ENCODE assay signal across 1 cellular context in the genomic region with DNA sequence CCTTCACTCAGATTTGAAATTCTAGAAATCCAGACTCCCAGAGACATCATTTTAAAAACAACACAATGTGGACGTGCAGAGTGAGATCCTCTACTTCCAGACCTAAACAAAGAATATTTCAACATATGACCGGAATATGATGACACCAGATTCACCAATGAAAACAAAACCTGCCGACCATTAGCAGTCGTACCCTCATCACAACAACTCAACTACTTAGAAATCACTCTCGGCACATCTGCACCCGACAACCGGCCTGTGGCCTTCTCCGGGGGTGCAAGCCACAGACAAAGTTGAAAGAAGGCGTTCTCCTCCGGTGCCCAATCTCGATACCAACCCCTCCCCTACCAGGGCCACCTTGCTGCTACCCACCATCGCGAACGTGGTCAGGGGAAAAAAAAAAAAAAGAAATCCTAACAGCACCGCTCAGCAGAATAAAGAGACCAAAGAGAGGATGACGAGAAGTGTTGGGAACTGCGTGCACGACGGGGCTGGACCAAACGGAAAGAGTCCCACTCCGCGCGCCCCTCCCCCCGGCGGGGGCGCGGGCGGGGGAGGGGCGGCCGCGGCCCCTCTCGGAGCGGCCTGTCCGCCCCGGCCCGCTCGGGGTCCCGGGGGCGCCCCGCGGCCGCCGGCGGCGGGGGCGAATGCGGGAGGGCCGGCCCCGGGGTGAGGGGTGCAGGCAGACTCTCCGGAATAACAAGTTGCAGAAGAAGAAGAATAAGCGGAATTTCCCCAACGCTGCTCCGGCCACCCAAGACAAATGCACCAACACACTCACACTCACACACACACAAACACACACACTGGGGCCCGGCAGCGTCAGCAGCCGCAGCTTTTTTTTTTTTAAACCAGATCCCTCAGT.
TF ChIP-seq lines count a peak whose summit lies in the region.

No MANE protein-coding gene starts in this region.

TF ChIP-seq in HepG2, 621 proteins besides CTCF, POLR2A, EP300 and RAD21 (continued from another document and continues in another):
- TF ChIP-seq, protein P1, sequence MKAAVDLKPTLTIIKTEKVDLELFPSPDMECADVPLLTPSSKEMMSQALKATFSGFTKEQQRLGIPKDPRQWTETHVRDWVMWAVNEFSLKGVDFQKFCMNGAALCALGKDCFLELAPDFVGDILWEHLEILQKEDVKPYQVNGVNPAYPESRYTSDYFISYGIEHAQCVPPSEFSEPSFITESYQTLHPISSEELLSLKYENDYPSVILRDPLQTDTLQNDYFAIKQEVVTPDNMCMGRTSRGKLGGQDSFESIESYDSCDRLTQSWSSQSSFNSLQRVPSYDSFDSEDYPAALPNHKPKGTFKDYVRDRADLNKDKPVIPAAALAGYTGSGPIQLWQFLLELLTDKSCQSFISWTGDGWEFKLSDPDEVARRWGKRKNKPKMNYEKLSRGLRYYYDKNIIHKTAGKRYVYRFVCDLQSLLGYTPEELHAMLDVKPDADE (CRISPR knock-in tag; IDR thresholded peaks at IDR 0.05): no peak
- TF ChIP-seq, protein P2, sequence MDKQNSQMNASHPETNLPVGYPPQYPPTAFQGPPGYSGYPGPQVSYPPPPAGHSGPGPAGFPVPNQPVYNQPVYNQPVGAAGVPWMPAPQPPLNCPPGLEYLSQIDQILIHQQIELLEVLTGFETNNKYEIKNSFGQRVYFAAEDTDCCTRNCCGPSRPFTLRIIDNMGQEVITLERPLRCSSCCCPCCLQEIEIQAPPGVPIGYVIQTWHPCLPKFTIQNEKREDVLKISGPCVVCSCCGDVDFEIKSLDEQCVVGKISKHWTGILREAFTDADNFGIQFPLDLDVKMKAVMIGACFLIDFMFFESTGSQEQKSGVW (CRISPR knock-in tag; IDR thresholded peaks at IDR 0.05; ENCODE audit: borderline replicate concordance): no peak
- no peak for TF ChIP-seq RFX5 (IDR thresholded peaks at IDR 0.05; ENCODE audit: low read depth, low read length)
- TF ChIP-seq, protein P3, sequence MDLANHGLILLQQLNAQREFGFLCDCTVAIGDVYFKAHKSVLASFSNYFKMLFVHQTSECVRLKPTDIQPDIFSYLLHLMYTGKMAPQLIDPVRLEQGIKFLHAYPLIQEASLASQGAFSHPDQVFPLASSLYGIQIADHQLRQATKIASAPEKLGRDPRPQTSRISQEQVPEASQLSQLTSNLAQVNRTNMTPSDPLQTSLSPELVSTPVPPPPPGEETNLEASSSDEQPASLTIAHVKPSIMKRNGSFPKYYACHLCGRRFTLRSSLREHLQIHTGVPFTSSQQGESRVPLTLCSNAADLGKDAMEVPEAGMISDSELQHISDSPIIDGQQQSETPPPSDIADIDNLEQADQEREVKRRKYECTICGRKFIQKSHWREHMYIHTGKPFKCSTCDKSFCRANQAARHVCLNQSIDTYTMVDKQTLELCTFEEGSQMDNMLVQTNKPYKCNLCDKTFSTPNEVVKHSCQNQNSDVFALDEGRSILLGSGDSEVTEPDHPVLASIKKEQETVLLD (CRISPR knock-in tag; IDR thresholded peaks at IDR 0.05; ENCODE audit: low read depth): no peak
- no peak for TF ChIP-seq HMGA1 (CRISPR knock-in tag; conservative IDR thresholded peaks at IDR 0.05)
- TF ChIP-seq PRPF4 (IDR thresholded peaks at IDR 0.05; ENCODE audit: low read depth, low read length, poor library complexity, severe bottlenecking): peak; percentile 96
- TF ChIP-seq FOSL1 (CRISPR knock-in tag; IDR thresholded peaks at IDR 0.05; ENCODE audit: borderline replicate concordance): no peak
- no peak for TF ChIP-seq MTF1 (CRISPR knock-in tag; IDR thresholded peaks at IDR 0.05)
- TF ChIP-seq ZNF350 (CRISPR knock-in tag; IDR thresholded peaks at IDR 0.05; ENCODE audit: borderline replicate concordance, low read depth): peak; percentile 53; the same call in 1 of the 2 replicates
- TF ChIP-seq MLLT10 (CRISPR knock-in tag; IDR thresholded peaks at IDR 0.05): no peak
- no peak for TF ChIP-seq CBX1 (IDR thresholded peaks at IDR 0.05; ENCODE audit: low read depth)
- TF ChIP-seq ZFAT (CRISPR knock-in tag; conservative IDR thresholded peaks at IDR 0.05): no peak
- no peak for TF ChIP-seq NKX3-1 (CRISPR knock-in tag; IDR thresholded peaks at IDR 0.05)
- peak; percentile 64 for TF ChIP-seq ZFX (CRISPR knock-in tag; IDR thresholded peaks at IDR 0.05; ENCODE audit: low read depth)
- no peak for TF ChIP-seq SNAPC2 (CRISPR knock-in tag; IDR thresholded peaks at IDR 0.05)
- no peak for TF ChIP-seq ZNF282 (IDR thresholded peaks at IDR 0.05; ENCODE audit: partially characterized antibody)
- TF ChIP-seq, protein P4, sequence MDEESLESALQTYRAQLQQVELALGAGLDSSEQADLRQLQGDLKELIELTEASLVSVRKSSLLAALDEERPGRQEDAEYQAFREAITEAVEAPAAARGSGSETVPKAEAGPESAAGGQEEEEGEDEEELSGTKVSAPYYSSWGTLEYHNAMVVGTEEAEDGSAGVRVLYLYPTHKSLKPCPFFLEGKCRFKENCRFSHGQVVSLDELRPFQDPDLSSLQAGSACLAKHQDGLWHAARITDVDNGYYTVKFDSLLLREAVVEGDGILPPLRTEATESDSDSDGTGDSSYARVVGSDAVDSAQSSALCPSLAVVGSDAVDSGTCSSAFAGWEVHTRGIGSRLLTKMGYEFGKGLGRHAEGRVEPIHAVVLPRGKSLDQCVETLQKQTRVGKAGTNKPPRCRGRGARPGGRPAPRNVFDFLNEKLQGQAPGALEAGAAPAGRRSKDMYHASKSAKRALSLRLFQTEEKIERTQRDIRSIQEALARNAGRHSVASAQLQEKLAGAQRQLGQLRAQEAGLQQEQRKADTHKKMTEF (CRISPR knock-in tag; IDR thresholded peaks at IDR 0.05): 0 out of 2 replicates have a peak, but pooled peaks have one; percentile 45
- no peak for TF ChIP-seq ZNF292 (CRISPR knock-in tag; IDR thresholded peaks at IDR 0.05; ENCODE audit: borderline replicate concordance, low read depth)
- no peak for TF ChIP-seq ZNF34 (CRISPR knock-in tag; IDR thresholded peaks at IDR 0.05; ENCODE audit: borderline replicate concordance)
- TF ChIP-seq, protein P5, sequence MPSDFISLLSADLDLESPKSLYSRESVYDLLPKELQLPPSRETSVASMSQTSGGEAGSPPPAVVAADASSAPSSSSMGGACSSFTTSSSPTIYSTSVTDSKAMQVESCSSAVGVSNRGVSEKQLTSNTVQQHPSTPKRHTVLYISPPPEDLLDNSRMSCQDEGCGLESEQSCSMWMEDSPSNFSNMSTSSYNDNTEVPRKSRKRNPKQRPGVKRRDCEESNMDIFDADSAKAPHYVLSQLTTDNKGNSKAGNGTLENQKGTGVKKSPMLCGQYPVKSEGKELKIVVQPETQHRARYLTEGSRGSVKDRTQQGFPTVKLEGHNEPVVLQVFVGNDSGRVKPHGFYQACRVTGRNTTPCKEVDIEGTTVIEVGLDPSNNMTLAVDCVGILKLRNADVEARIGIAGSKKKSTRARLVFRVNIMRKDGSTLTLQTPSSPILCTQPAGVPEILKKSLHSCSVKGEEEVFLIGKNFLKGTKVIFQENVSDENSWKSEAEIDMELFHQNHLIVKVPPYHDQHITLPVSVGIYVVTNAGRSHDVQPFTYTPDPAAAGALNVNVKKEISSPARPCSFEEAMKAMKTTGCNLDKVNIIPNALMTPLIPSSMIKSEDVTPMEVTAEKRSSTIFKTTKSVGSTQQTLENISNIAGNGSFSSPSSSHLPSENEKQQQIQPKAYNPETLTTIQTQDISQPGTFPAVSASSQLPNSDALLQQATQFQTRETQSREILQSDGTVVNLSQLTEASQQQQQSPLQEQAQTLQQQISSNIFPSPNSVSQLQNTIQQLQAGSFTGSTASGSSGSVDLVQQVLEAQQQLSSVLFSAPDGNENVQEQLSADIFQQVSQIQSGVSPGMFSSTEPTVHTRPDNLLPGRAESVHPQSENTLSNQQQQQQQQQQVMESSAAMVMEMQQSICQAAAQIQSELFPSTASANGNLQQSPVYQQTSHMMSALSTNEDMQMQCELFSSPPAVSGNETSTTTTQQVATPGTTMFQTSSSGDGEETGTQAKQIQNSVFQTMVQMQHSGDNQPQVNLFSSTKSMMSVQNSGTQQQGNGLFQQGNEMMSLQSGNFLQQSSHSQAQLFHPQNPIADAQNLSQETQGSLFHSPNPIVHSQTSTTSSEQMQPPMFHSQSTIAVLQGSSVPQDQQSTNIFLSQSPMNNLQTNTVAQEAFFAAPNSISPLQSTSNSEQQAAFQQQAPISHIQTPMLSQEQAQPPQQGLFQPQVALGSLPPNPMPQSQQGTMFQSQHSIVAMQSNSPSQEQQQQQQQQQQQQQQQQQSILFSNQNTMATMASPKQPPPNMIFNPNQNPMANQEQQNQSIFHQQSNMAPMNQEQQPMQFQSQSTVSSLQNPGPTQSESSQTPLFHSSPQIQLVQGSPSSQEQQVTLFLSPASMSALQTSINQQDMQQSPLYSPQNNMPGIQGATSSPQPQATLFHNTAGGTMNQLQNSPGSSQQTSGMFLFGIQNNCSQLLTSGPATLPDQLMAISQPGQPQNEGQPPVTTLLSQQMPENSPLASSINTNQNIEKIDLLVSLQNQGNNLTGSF (CRISPR knock-in tag; IDR thresholded peaks at IDR 0.05): no peak
- TF ChIP-seq RFX1 (IDR thresholded peaks at IDR 0.05): no peak
- TF ChIP-seq ZNF30 (CRISPR knock-in tag; IDR thresholded peaks at IDR 0.05): no peak
- no peak for TF ChIP-seq SETDB1 (CRISPR knock-in tag; IDR thresholded peaks at IDR 0.05; ENCODE audit: borderline replicate concordance)
- TF ChIP-seq, protein P6, sequence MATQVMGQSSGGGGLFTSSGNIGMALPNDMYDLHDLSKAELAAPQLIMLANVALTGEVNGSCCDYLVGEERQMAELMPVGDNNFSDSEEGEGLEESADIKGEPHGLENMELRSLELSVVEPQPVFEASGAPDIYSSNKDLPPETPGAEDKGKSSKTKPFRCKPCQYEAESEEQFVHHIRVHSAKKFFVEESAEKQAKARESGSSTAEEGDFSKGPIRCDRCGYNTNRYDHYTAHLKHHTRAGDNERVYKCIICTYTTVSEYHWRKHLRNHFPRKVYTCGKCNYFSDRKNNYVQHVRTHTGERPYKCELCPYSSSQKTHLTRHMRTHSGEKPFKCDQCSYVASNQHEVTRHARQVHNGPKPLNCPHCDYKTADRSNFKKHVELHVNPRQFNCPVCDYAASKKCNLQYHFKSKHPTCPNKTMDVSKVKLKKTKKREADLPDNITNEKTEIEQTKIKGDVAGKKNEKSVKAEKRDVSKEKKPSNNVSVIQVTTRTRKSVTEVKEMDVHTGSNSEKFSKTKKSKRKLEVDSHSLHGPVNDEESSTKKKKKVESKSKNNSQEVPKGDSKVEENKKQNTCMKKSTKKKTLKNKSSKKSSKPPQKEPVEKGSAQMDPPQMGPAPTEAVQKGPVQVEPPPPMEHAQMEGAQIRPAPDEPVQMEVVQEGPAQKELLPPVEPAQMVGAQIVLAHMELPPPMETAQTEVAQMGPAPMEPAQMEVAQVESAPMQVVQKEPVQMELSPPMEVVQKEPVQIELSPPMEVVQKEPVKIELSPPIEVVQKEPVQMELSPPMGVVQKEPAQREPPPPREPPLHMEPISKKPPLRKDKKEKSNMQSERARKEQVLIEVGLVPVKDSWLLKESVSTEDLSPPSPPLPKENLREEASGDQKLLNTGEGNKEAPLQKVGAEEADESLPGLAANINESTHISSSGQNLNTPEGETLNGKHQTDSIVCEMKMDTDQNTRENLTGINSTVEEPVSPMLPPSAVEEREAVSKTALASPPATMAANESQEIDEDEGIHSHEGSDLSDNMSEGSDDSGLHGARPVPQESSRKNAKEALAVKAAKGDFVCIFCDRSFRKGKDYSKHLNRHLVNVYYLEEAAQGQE (IDR thresholded peaks at IDR 0.05; ENCODE audit: borderline replicate concordance in 1 of 2, low read depth in 1 of 2, low read length in 2 of 2): no peak
- TF ChIP-seq, protein P7, sequence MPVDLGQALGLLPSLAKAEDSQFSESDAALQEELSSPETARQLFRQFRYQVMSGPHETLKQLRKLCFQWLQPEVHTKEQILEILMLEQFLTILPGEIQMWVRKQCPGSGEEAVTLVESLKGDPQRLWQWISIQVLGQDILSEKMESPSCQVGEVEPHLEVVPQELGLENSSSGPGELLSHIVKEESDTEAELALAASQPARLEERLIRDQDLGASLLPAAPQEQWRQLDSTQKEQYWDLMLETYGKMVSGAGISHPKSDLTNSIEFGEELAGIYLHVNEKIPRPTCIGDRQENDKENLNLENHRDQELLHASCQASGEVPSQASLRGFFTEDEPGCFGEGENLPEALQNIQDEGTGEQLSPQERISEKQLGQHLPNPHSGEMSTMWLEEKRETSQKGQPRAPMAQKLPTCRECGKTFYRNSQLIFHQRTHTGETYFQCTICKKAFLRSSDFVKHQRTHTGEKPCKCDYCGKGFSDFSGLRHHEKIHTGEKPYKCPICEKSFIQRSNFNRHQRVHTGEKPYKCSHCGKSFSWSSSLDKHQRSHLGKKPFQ (CRISPR knock-in tag; IDR thresholded peaks at IDR 0.05; ENCODE audit: insufficient replicate concordance): no peak
- no peak for TF ChIP-seq SSRP1 (CRISPR knock-in tag; IDR thresholded peaks at IDR 0.05)
- no peak for TF ChIP-seq ATRX (CRISPR knock-in tag; IDR thresholded peaks at IDR 0.05; ENCODE audit: borderline replicate concordance)
- TF ChIP-seq, protein P8, sequence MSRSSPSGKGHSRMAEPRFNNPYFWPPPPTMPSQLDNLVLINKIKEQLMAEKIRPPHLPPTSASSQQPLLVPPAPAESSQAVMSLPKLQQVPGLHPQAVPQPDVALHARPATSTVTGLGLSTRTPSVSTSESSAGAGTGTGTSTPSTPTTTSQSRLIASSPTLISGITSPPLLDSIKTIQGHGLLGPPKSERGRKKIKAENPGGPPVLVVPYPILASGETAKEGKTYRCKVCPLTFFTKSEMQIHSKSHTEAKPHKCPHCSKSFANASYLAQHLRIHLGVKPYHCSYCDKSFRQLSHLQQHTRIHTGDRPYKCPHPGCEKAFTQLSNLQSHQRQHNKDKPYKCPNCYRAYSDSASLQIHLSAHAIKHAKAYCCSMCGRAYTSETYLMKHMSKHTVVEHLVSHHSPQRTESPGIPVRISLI (CRISPR knock-in tag; IDR thresholded peaks at IDR 0.05; ENCODE audit: borderline replicate concordance): peak; percentile 38; the same call in 1 of the 2 replicates
- no peak for TF ChIP-seq MAF1 (CRISPR knock-in tag; IDR thresholded peaks at IDR 0.05; ENCODE audit: borderline replicate concordance)
- TF ChIP-seq, protein P9, sequence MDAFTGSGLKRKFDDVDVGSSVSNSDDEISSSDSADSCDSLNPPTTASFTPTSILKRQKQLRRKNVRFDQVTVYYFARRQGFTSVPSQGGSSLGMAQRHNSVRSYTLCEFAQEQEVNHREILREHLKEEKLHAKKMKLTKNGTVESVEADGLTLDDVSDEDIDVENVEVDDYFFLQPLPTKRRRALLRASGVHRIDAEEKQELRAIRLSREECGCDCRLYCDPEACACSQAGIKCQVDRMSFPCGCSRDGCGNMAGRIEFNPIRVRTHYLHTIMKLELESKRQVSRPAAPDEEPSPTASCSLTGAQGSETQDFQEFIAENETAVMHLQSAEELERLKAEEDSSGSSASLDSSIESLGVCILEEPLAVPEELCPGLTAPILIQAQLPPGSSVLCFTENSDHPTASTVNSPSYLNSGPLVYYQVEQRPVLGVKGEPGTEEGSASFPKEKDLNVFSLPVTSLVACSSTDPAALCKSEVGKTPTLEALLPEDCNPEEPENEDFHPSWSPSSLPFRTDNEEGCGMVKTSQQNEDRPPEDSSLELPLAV (CRISPR knock-in tag; conservative IDR thresholded peaks at IDR 0.05; ENCODE audit: low read depth): no peak
- no peak for TF ChIP-seq ZNF75D (CRISPR knock-in tag; IDR thresholded peaks at IDR 0.05; ENCODE audit: borderline replicate concordance)
- TF ChIP-seq NR1H2 (CRISPR knock-in tag; IDR thresholded peaks at IDR 0.05; ENCODE audit: borderline replicate concordance, low read depth): no peak
- no peak for TF ChIP-seq DR1 (CRISPR knock-in tag; IDR thresholded peaks at IDR 0.05)
- TF ChIP-seq, protein P10, sequence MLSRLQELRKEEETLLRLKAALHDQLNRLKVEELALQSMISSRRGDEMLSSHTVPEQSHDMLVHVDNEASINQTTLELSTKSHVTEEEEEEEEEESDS (CRISPR knock-in tag; IDR thresholded peaks at IDR 0.05; ENCODE audit: borderline replicate concordance): no peak
- no peak for TF ChIP-seq ZNF552 (CRISPR knock-in tag; IDR thresholded peaks at IDR 0.05; ENCODE audit: borderline replicate concordance)
- no peak for TF ChIP-seq ZNF841 (CRISPR knock-in tag; IDR thresholded peaks at IDR 0.05; ENCODE audit: borderline replicate concordance)
- TF ChIP-seq GZF1 (CRISPR knock-in tag; IDR thresholded peaks at IDR 0.05): no peak
